8 cellular contexts compared by ENCODE assay signal in the genomic region with DNA sequence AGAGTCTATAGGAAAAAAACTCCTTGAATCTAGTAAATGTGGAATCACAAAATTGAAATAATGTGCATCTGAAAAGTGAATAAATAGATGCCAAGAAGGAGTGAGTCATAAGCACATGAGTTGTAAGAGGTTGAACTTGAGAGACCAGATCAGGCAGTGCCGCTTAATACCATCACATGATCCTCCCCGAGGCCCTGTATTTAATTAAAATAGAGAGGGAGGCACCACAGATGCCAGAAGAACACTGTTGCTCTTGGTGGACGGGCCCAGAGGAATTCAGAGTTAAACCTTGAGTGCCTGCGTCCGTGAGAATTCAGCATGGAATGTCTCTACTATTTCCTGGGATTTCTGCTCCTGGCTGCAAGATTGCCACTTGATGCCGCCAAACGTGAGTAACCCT. TPM values are rescaled to one million over a fixed set of nuclear protein-coding genes. Genes with fewer than 3 reads are reported as not detected.
DNase-seq lines count a peak whose midpoint lies in the region; ATAC-seq and TF ChIP-seq lines count a peak whose summit lies in the region.

Gene GPNMB, plus strand, starts transcription at position 236 of the 400 bp plus-strand sequence. Its CDS starts 83 bp downstream, at position 319.

- H3K9me3 ChIP-seq in A673 (ENCODE audit: low read depth, low read length, poor library complexity, severe bottlenecking), result no peaks in the 10 kb centered on the region
- peaks cover 3% of the 10 kb centered on the region; the same call in 1 of the 2 replicates for H3K9me3 ChIP-seq in MG63
- H3K9me3 ChIP-seq in esophagus (ENCODE audit: control insufficient read depth in 2 of 2, insufficient read depth in 1 of 2, low read depth in 1 of 2, low read length in 1 of 2), result no peaks in the 10 kb centered on the region
- peaks cover 0 to 3% of the 10 kb centered on the region in 2 donors for H3K9me3 ChIP-seq in muscle layer of duodenum (ENCODE audit: control insufficient read depth in 1 of 2, low read length in 2 of 2)

- DNase-seq in A673 (ENCODE audit: low spot score) (peak; percentile 18), MG63 (peak; percentile 82), T-helper 9 cell (no peak)
- no peak for DNase-seq in stimulated activated CD4-positive, alpha-beta T cell treated with anti-CD3 and anti-CD28 coated beads, Interleukin-2, amount 100 ng/mL, for 24 hours
- DNase-seq in activated T-cell treated with anti-CD3 and anti-CD28 coated beads, Interleukin-2, amount 50 U/mL, for 24 hours, result no peak

- no peak within 1 kb of the TSS for H3K27ac Mint-ChIP-seq in activated T-cell treated with anti-CD3 and anti-CD28 coated beads, Interleukin-2, amount 50 U/mL, for 24 hours

- H3K4me3 Mint-ChIP-seq in activated T-cell treated with anti-CD3 and anti-CD28 coated beads, Interleukin-2, amount 50 U/mL, for 24 hours, result no peak within 1 kb of the TSS

- H3K4me1 Mint-ChIP-seq in activated T-cell treated with anti-CD3 and anti-CD28 coated beads, Interleukin-2, amount 50 U/mL, for 24 hours (ENCODE audit: low read depth), result peaks cover 7% of the 10 kb centered on the region

- POLR2A ChIA-PET in A673 (lab: Charles Lee; ENCODE audit: low non-redundant PET), result interaction anchor here (0.8 kb wide), 1 partner anchor 327 kb away, joined by 3 read pairs; no protein-coding TSS in a partner anchor

- ATAC-seq in GM19328 (IDR thresholded peaks at IDR 0.05; ENCODE audit: unreplicated experiment), result no peak

- no peak within 1 kb of the TSS for H3K27ac ChIP-seq in A673 (ENCODE audit: low read depth, low read length, poor library complexity, severe bottlenecking)
- H3K27ac ChIP-seq in esophagus (ENCODE audit: low read depth in 2 of 2, low read length in 1 of 2), result peak within 1 kb of the TSS; percentile 62 to 76
- H3K27ac ChIP-seq in muscle layer of duodenum (ENCODE audit: low read length), result peak within 1 kb of the TSS; percentile 48

- no peaks in the 10 kb centered on the region for H3K36me3 Mint-ChIP-seq in activated T-cell treated with anti-CD3 and anti-CD28 coated beads, Interleukin-2, amount 50 U/mL, for 24 hours (ENCODE audit: low read depth)

- CTCF ChIA-PET in A673 (lab: Charles Lee), result no interaction called here

- H3K4me3 ChIP-seq in A673 (ENCODE audit: low read depth, low read length, poor library complexity, severe bottlenecking) (no peak within 1 kb of the TSS), MG63 (peak within 1 kb of the TSS; percentile 49), esophagus (ENCODE audit: low read depth in 1 of 2, low read length in 2 of 2) (peak within 1 kb of the TSS; percentile 58 to 60), muscle layer of duodenum (ENCODE audit: low read depth in 1 of 2, low read length in 2 of 2) (peak within 1 kb of the TSS; percentile 63)

- peaks cover 2% of the 10 kb centered on the region for H3K9me3 Mint-ChIP-seq in activated T-cell treated with anti-CD3 and anti-CD28 coated beads, Interleukin-2, amount 50 U/mL, for 24 hours

- H3K4me1 ChIP-seq in A673 (ENCODE audit: insufficient read depth, low read length, poor library complexity, severe bottlenecking), result no peaks in the 10 kb centered on the region
- H3K4me1 ChIP-seq in esophagus (ENCODE audit: control insufficient read depth in 2 of 2, insufficient read depth in 2 of 2, low read length in 1 of 2), result peaks cover 3 to 4% of the 10 kb centered on the region in 2 donors
- H3K4me1 ChIP-seq in muscle layer of duodenum (ENCODE audit: control insufficient read depth in 1 of 2, insufficient read depth in 2 of 2, low read length in 2 of 2), result no peaks in the 10 kb centered on the region

- BruUV-seq in A673 (replicated peaks; lab: Mats Ljungman, UMichigan), result no TSS peak

- no peak for TF ChIP-seq CTCF in A673 (conservative IDR thresholded peaks at IDR 0.05; ENCODE audit: low read depth, low read length)

- H3K27me3 ChIP-seq in A673 (replicated peaks; ENCODE audit: insufficient read depth, low read depth, low read length, poor library complexity), result no peaks in the 10 kb centered on the region
- H3K27me3 ChIP-seq in MG63, result no peaks in the 10 kb centered on the region
- H3K27me3 ChIP-seq in esophagus (ENCODE audit: control insufficient read depth in 1 of 2, insufficient read depth in 2 of 2, low read length in 2 of 2), result no peaks in the 10 kb centered on the region
- peaks cover 15% of the 10 kb centered on the region for H3K27me3 ChIP-seq in muscle layer of duodenum (ENCODE audit: low read depth, low read length)

- H3K36me3 ChIP-seq in A673 (ENCODE audit: insufficient read depth, low read length, poor library complexity, severe bottlenecking) (no peaks in the 10 kb centered on the region), MG63 (peaks cover 15% of the 10 kb centered on the region), esophagus (ENCODE audit: control insufficient read depth in 2 of 2, insufficient read depth in 2 of 2, low read length in 1 of 2) (no peaks in the 10 kb centered on the region), muscle layer of duodenum (ENCODE audit: control insufficient read depth in 1 of 2, insufficient read depth in 2 of 2, low read length in 2 of 2) (no peaks in the 10 kb centered on the region)

- H3K27me3 Mint-ChIP-seq in activated T-cell treated with anti-CD3 and anti-CD28 coated beads, Interleukin-2, amount 50 U/mL, for 24 hours, result peaks cover 74% of the 10 kb centered on the region

- 26 to 42% methylated on average over 7 of the region's 7 CpGs for WGBS in esophagus, 2 donors

- intact Hi-C loops in A673 (cut with micrococcal nuclease; ENCODE audit: unreplicated experiment), result no loop called here

RNA-seq across cellular contexts. Expression of gene GPNMB, which starts in this region (rescaled TPM):
- total RNA-seq in A673 (2021), result 1.0 and 2.1 TPM in 2 replicates
- total RNA-seq in MG63 (2014; rRNA removed; shearing (Covaris generic); ENCODE audit: low replicate concordance), result 65.4 and 106 TPM in 2 replicates
- polyA plus RNA-seq in esophagus, result 10 to 100 TPM; 30.6 to 55.0 TPM

Comparison
In these comparisons a context has a peak if more than half of its experiments do, and no peak if none do; other contexts are left out.
1. RNA of gene GPNMB (total RNA-seq): 65.4 to 106 TPM in MG63; 1.0 to 2.1 TPM in A673; every median in the first group is over 10 times any median in the second.
2. DNase-seq: peak in A673 (single experiment) and MG63 (single experiment); none in stimulated activated CD4-positive, alpha-beta T cell treated with anti-CD3 and anti-CD28 coated beads, Interleukin-2, amount 100 ng/mL, for 24 hours (0 of 2), activated T-cell treated with anti-CD3 and anti-CD28 coated beads, Interleukin-2, amount 50 U/mL, for 24 hours (single experiment) and T-helper 9 cell (single experiment).